Comparison of ENCODE assay signal across 8 cellular contexts in genomic region chr6:116287668-116288282, GRCh38. TPM values are rescaled to one million over a fixed set of nuclear protein-coding genes. Genes with fewer than 3 reads are reported as not detected.
A peak's percentile ranks its signal among the peaks of the same experiment; 100 is the strongest.
DNase-seq lines count a peak whose midpoint lies in the region; ATAC-seq and TF ChIP-seq lines count a peak whose summit lies in the region.

No MANE protein-coding gene starts in this region.

- no peaks in the 10 kb centered on the region for H3K27me3 ChIP-seq in sigmoid colon

- H3K36me3 Mint-ChIP-seq in activated B cell treated with CpG ODN at 0.5 μM for 24 hours (ENCODE audit: low read depth) = no peaks in the 10 kb centered on the region
- H3K36me3 Mint-ChIP-seq in stimulated activated memory B cell treated with anti-CD40 and anti-IgM and Interleukin-4, amounts not matched to agents 10 μg/mL and 1 μg/mL and 100 μg/mL, for 72 hours = no peaks in the 10 kb centered on the region

- WGBS in sigmoid colon, 2 donors = 91 to 94% methylated on average over 2 of the region's 2 CpGs

- H3K4me1 Mint-ChIP-seq in activated B cell treated with CpG ODN at 0.5 μM for 24 hours = peaks cover 5% of the 10 kb centered on the region
- H3K4me1 Mint-ChIP-seq in stimulated activated memory B cell treated with anti-CD40 and anti-IgM and Interleukin-4, amounts not matched to agents 10 μg/mL and 1 μg/mL and 100 μg/mL, for 72 hours = no peaks in the 10 kb centered on the region

- no peak overlapping the region for H3K4me3 ChIP-seq in sigmoid colon

- DNase-seq in COLO829 (ENCODE audit: low spot score) = peak; percentile 28
- DNase-seq in NCI-H1105 (lab: John Stamatoyannopoulos, UW) = peak; percentile 35
- no peak for DNase-seq in activated B cell treated with CpG ODN at 0.5 μM for 24 hours
- DNase-seq in left ventricle myocardium superior = no peak
- DNase-seq in sigmoid colon = no peak

- no peaks in the 10 kb centered on the region for H3K9me3 Mint-ChIP-seq in activated B cell treated with CpG ODN at 0.5 μM for 24 hours
- H3K9me3 Mint-ChIP-seq in stimulated activated memory B cell treated with anti-CD40 and anti-IgM and Interleukin-4, amounts not matched to agents 10 μg/mL and 1 μg/mL and 100 μg/mL, for 72 hours = no peaks in the 10 kb centered on the region

- POLR2A ChIA-PET in activated B cell treated with CpG ODN at 0.5 μM for 24 hours (lab: Charles Lee) = interaction anchor here (0.5 to 2.2 kb wide), 6 partner anchors 8 to 284 kb away, joined by 3 to 6 read pairs (median 3); partner anchors contain the start of genes DSE, RWDD1 and TSPYL1

- no peak overlapping the region for H3K27ac ChIP-seq in sigmoid colon

- no peak overlapping the region for H3K4me3 Mint-ChIP-seq in activated B cell treated with CpG ODN at 0.5 μM for 24 hours
- H3K4me3 Mint-ChIP-seq in stimulated activated memory B cell treated with anti-CD40 and anti-IgM and Interleukin-4, amounts not matched to agents 10 μg/mL and 1 μg/mL and 100 μg/mL, for 72 hours = no peak overlapping the region

- ATAC-seq in GM19455 (IDR thresholded peaks at IDR 0.05; ENCODE audit: unreplicated experiment) (peak; percentile 53), activated B cell treated with CpG ODN at 0.5 μM for 24 hours (ENCODE audit: low read depth) (peak; percentile 88), left ventricle myocardium superior (peak; percentile 67), HG02870 (IDR thresholded peaks at IDR 0.05; ENCODE audit: unreplicated experiment) (no peak)
- ATAC-seq in stimulated activated memory B cell treated with anti-CD40 and anti-IgM and Interleukin-4, amounts not matched to agents 10 μg/mL and 1 μg/mL and 100 μg/mL, for 72 hours = no peak

- H3K27ac Mint-ChIP-seq in activated B cell treated with CpG ODN at 0.5 μM for 24 hours = no peak overlapping the region
- H3K27ac Mint-ChIP-seq in stimulated activated memory B cell treated with anti-CD40 and anti-IgM and Interleukin-4, amounts not matched to agents 10 μg/mL and 1 μg/mL and 100 μg/mL, for 72 hours = no peak overlapping the region

- H3K9me3 ChIP-seq in sigmoid colon = no peaks in the 10 kb centered on the region

- H3K27me3 Mint-ChIP-seq in activated B cell treated with CpG ODN at 0.5 μM for 24 hours = no peaks in the 10 kb centered on the region
- H3K27me3 Mint-ChIP-seq in stimulated activated memory B cell treated with anti-CD40 and anti-IgM and Interleukin-4, amounts not matched to agents 10 μg/mL and 1 μg/mL and 100 μg/mL, for 72 hours = no peaks in the 10 kb centered on the region

- CTCF ChIA-PET in activated B cell treated with CpG ODN at 0.5 μM for 24 hours (lab: Charles Lee) = interaction anchor here (0.6 to 3.4 kb wide), 58 partner anchors 8 to 290 kb away, joined by 3 to 88 read pairs (median 5); partner anchors contain the start of genes CALHM4, CALHM5, CALHM6 and DSE

- intact Hi-C loops in activated B cell treated with CpG ODN at 0.5 μM for 24 hours (cut with micrococcal nuclease) (loop anchor here (1.0 to 5.0 kb wide), 6 partner anchors 83 to 360 kb away; partner anchors contain the start of gene DSE), left ventricle myocardium superior (cut with micrococcal nuclease) (loop anchor here (10.0 kb wide), 1 partner anchor 247 kb away; no protein-coding TSS in a partner anchor), sigmoid colon (cut with DNase I) (loop anchor here (5.0 kb wide), 1 partner anchor 245 kb away; no protein-coding TSS in a partner anchor)

- no peak for TF ChIP-seq POLR2A in sigmoid colon (IDR thresholded peaks at IDR 0.05)

- TF ChIP-seq EP300 in sigmoid colon (IDR thresholded peaks at IDR 0.05) = no peak

- no peaks in the 10 kb centered on the region for H3K36me3 ChIP-seq in sigmoid colon

- TF ChIP-seq CTCF in activated B cell treated with CpG ODN at 0.5 μM for 24 hours (IDR thresholded peaks at IDR 0.05) (peak; percentile 98), sigmoid colon (IDR thresholded peaks at IDR 0.05) (peak in 3 of 4 experiments; percentile 62 to 89 (median 71))

- no peaks in the 10 kb centered on the region for H3K4me1 ChIP-seq in sigmoid colon

RNA-seq across cellular contexts. Expression of gene TSPYL1, which starts 8.0 kb away (rescaled TPM):
- 67.4 and 68.4 TPM in 2 replicates for total RNA-seq in activated B cell treated with CpG ODN at 0.5 μM for 24 hours
- total RNA-seq in left ventricle myocardium superior = 96.8 TPM
- 10 to 100 TPM; 52.8 to 79.6 (median 65.8) TPM for total RNA-seq in sigmoid colon
- polyA plus RNA-seq in sigmoid colon = 10 to 100 TPM; 24.6 to 39.0 (median 30.1) TPM

RNA-seq across cellular contexts. Expression of gene TSPYL4, which starts 33.9 kb away (rescaled TPM):
- total RNA-seq in activated B cell treated with CpG ODN at 0.5 μM for 24 hours (16.0 and 16.7 TPM in 2 replicates), left ventricle myocardium superior (29.4 TPM), sigmoid colon (10 to 100 TPM; 15.1 to 18.5 (median 15.5) TPM)
- 10 to 100 TPM in 1 of 3 donors, 1 to 10 TPM in 2; 3.0 to 10.4 (median 4.2) TPM for polyA plus RNA-seq in sigmoid colon

Comparison
In these comparisons a context has a peak if more than half of its experiments do, and no peak if none do; other contexts are left out.
1. DNase-seq: peak in COLO829 (single experiment) and NCI-H1105 (single experiment); none in activated B cell treated with CpG ODN at 0.5 μM for 24 hours (single experiment), left ventricle myocardium superior (single experiment) and sigmoid colon (single experiment).
2. ATAC-seq: peak in GM19455 (single experiment), activated B cell treated with CpG ODN at 0.5 μM for 24 hours (single experiment) and left ventricle myocardium superior (single experiment); none in HG02870 (single experiment) and stimulated activated memory B cell treated with anti-CD40 and anti-IgM and Interleukin-4, amounts not matched to agents 10 μg/mL and 1 μg/mL and 100 μg/mL, for 72 hours (single experiment).